1 cellular context compared by ENCODE assay signal in the genomic region with DNA sequence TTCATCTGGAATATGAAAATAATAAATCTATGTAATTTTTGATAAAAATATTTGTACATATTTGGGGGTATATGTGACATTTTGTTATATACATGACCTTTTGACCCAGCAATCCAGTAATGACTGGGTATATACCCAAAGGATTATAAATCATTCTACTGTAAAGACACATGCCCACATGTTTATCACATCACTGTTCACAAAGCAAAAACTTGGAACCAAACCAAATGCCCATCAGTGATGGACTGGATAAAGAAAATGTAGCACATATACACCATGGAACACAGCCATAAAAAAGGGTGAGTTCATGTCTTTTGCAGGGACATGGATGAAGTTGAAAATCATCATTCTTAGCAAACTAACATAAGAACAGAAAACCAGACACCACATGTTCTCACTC.
TF ChIP-seq lines count a peak whose summit lies in the region.

No MANE protein-coding gene starts in this region.

TF ChIP-seq in SK-N-SH treated with all-trans-retinoic acid at 6 μM for 48 hours, 23 proteins besides CTCF, POLR2A, EP300 and RAD21 (continued from another document):
- no peak for TF ChIP-seq ZNF70 (CRISPR knock-in tag; IDR thresholded peaks at IDR 0.05)
- TF ChIP-seq ZC3H10 (CRISPR knock-in tag; IDR thresholded peaks at IDR 0.05) = no peak
- TF ChIP-seq ZNF8 (CRISPR knock-in tag; IDR thresholded peaks at IDR 0.05) = no peak
- TF ChIP-seq OSR1 (CRISPR knock-in tag; IDR thresholded peaks at IDR 0.05) = no peak
- no peak for TF ChIP-seq PPARA (CRISPR knock-in tag; IDR thresholded peaks at IDR 0.05; ENCODE audit: borderline replicate concordance)
- no peak for TF ChIP-seq TCF4 (CRISPR knock-in tag; IDR thresholded peaks at IDR 0.05; ENCODE audit: borderline replicate concordance)
- no peak for TF ChIP-seq ZFP3 (CRISPR knock-in tag; IDR thresholded peaks at IDR 0.05)
